ENCODE assay signal across 8 cellular contexts in genomic region chr6:109454483-109455160, GRCh38. TPM values are rescaled to one million over a fixed set of nuclear protein-coding genes. Genes with fewer than 3 reads are reported as not detected.
DNase-seq lines count a peak whose midpoint lies in the region; ATAC-seq and TF ChIP-seq lines count a peak whose summit lies in the region.

No MANE protein-coding gene starts in this region.

- POLR2A ChIA-PET in PC-9 (lab: Charles Lee; ENCODE audit: unreplicated experiment) = no interaction called here

- H3F3A ChIP-seq in PC-9 (ENCODE audit: insufficient read depth, low read depth) = peaks cover 37% of the 10 kb centered on the region; the same call in 1 of the 2 replicates

- H3K4me3 ChIP-seq in PC-9 (peak overlapping the region; percentile 77), prostate gland (peak overlapping the region; percentile 64 to 65)

- no peaks in the 10 kb centered on the region for H3K79me2 ChIP-seq in PC-9 (ENCODE audit: low read depth)

- H3K27ac ChIP-seq in PC-9 (no peak overlapping the region), prostate gland (peak overlapping the region; percentile 49 to 69)

- TF ChIP-seq POLR2A in prostate gland (IDR thresholded peaks at IDR 0.05) = no peak

- DNase-seq in PC-9 (no peak), germinal center (ENCODE audit: low spot score) (peak; percentile 78), prostate gland (ENCODE audit: low spot score) (no peak), cortex of kidney (lab: John Stamatoyannopoulos, UW) (no peak), COR-L47 (lab: John Stamatoyannopoulos, UW) (no peak)
- DNase-seq in activated T-helper 1 cell treated with anti-CD3 and anti-CD28 coated beads, Interleukin-2, amount 50 U/mL, for 16 hours (ENCODE audit: low read depth in 1 of 2, low spot score in 1 of 2) = peak; percentile 30 to 54

- H3K36me3 ChIP-seq in PC-9 (ENCODE audit: low read depth) = no peaks in the 10 kb centered on the region
- no peaks in the 10 kb centered on the region for H3K36me3 ChIP-seq in prostate gland

- H3K4me1 ChIP-seq in PC-9 (replicated peaks; ENCODE audit: insufficient read depth) (no peaks in the 10 kb centered on the region; the same call in 1 of the 2 replicates), prostate gland (replicated peaks) (no peaks in the 10 kb centered on the region)

- 11% methylated on average over 30 of the region's 30 CpGs for WGBS in prostate gland

- ATAC-seq in GM18867 (IDR thresholded peaks at IDR 0.05; ENCODE audit: unreplicated experiment) (peak; percentile 31), HG02938 (IDR thresholded peaks at IDR 0.05; ENCODE audit: unreplicated experiment) (peak; percentile 18)

- no peaks in the 10 kb centered on the region for H3K9me2 ChIP-seq in PC-9 (ENCODE audit: insufficient read depth)

- peak overlapping the region; percentile 93 for H2AFZ ChIP-seq in PC-9

- TF ChIP-seq CTCF in PC-9 (conservative IDR thresholded peaks at IDR 0.05) (no peak), prostate gland (IDR thresholded peaks at IDR 0.05) (no peak)

- CTCF ChIA-PET in PC-9 (lab: Charles Lee) = no interaction called here

- peak overlapping the region; percentile 95 for H3K4me2 ChIP-seq in PC-9

- H3K9me3 ChIP-seq in PC-9 (ENCODE audit: insufficient read depth, low read depth) = no peaks in the 10 kb centered on the region
- no peaks in the 10 kb centered on the region for H3K9me3 ChIP-seq in prostate gland

- intact Hi-C loops in PC-9 (cut with micrococcal nuclease; ENCODE audit: unreplicated experiment) = loop anchor here (1.0 to 5.0 kb wide), 2 partner anchors 71 to 267 kb away; no protein-coding TSS in a partner anchor
- intact Hi-C loops in prostate gland (cut with DNase I) = no loop called here

- H3K27me3 ChIP-seq in PC-9 (ENCODE audit: insufficient read depth, low read depth) = no peaks in the 10 kb centered on the region
- H3K27me3 ChIP-seq in prostate gland (replicated peaks; ENCODE audit: insufficient read depth) = no peaks in the 10 kb centered on the region

- BruUV-seq in PC-9 (replicated peaks; lab: Mats Ljungman, UMichigan) = no TSS peak

- no peaks in the 10 kb centered on the region for H4K20me1 ChIP-seq in PC-9 (ENCODE audit: insufficient read depth)

RNA-seq across cellular contexts. Expression of gene MICAL1, which starts 0.9 kb away (rescaled TPM):
- 10.8 and 17.7 TPM in 2 replicates for total RNA-seq in PC-9 (2021)
- total RNA-seq in prostate gland = 10 to 100 TPM; 13.9 to 55.4 TPM

RNA-seq across cellular contexts. Expression of gene SMPD2, which starts 14.1 kb away (rescaled TPM):
- total RNA-seq in PC-9 (2021) = 8.2 and 10.3 TPM in 2 replicates
- total RNA-seq in prostate gland = 10 to 100 TPM; 10.2 to 24.2 TPM

RNA-seq across cellular contexts. Expression of gene PPIL6, which starts 14.2 kb away (rescaled TPM):
- total RNA-seq in PC-9 (2021) = 13.0 and 15.5 TPM in 2 replicates
- 1 to 10 TPM; 4.2 to 6.0 TPM for total RNA-seq in prostate gland

RNA-seq across cellular contexts. Expression of gene ZBTB24, which starts 28.4 kb away (rescaled TPM):
- total RNA-seq in PC-9 (2021) = 5.4 and 7.2 TPM in 2 replicates
- total RNA-seq in prostate gland = 10 to 100 TPM in 1 of 2 donors, 1 to 10 TPM in 1; 8.2 to 12.8 TPM

Comparison
In these comparisons a context has a peak if more than half of its experiments do, and no peak if none do; other contexts are left out.
1. DNase-seq: peak in activated T-helper 1 cell treated with anti-CD3 and anti-CD28 coated beads, Interleukin-2, amount 50 U/mL, for 16 hours (2 of 2) and germinal center (single experiment); none in PC-9 (0 of 2), prostate gland (single experiment), cortex of kidney (single experiment) and COR-L47 (single experiment).